In genomic region chr3:53003320-53003719, GRCh38 we compare ENCODE assay signal across 9 cellular contexts.
"Had no signal": no experiment of that assay in that cellular context is flagged by ENCODE, and none has a peak within 500 bp of the region (broad histone marks: within the 10 kb centered on the region; RNA-seq: fewer than 3 reads in every experiment).

No MANE protein-coding gene starts in this region.

- ATAC-seq: GM23338, HCT116 had no signal

- H3K4me3 Mint-ChIP-seq: GM23338, H9, HFFc6 had no signal

- H3K27ac ChIP-seq: GM23248 had no signal

- H3K9me3 Mint-ChIP-seq: GM23338, H9, HFFc6 had no signal

- H3K36me3 ChIP-seq: HAP-1 had no signal

- H3K9me3 ChIP-seq: HAP-1 had no signal

- DNase-seq: GM23248, GOT3, H7, H9, HCEC 1CT, HFFc6 had no signal

- H2AFZ ChIP-seq: GM23248, GM23338 had no signal

- H3K4me3 ChIP-seq: GM23248, GM23338, HAP-1 had no signal

- H3K4me1 ChIP-seq: HAP-1 had no signal

- H3K9ac ChIP-seq: GM23248 had no signal

- H3K27ac Mint-ChIP-seq: GM23338, H9, HFFc6 had no signal

- H3K4me2 ChIP-seq: GM23338 had no signal
